ENCODE assay signal across 18 cellular contexts in genomic region chr10:112899396-112900065, GRCh38. TPM values are rescaled to one million over a fixed set of nuclear protein-coding genes. Genes with fewer than 3 reads are reported as not detected.
DNase-seq lines count a peak whose midpoint lies in the region; ATAC-seq and TF ChIP-seq lines count a peak whose summit lies in the region.
"Had no signal": no experiment of that assay in that cellular context is flagged by ENCODE, and none has a peak within 500 bp of the region (broad histone marks: within the 10 kb centered on the region; RNA-seq: fewer than 3 reads in every experiment).

No MANE protein-coding gene starts in this region.

- H3K27me3 Mint-ChIP-seq in endothelial cell (ENCODE audit: unreplicated experiment) = peaks cover 3% of the 10 kb centered on the region

- H3K36me3 ChIP-seq in HUES64 (ENCODE audit: insufficient read depth, low read length) (no peaks in the 10 kb centered on the region), mucosa of descending colon (ENCODE audit: low read depth) (no peaks in the 10 kb centered on the region), upper lobe of right lung (no peaks in the 10 kb centered on the region)
- H3K36me3 ChIP-seq: BLaER1 treated with 17β-estradiol and CSF1 and Interleukin-3, amounts not matched to agents 10 nM and 100 nM had no signal

- no peaks in the 10 kb centered on the region for H3K27me3 ChIP-seq in HUES64 (ENCODE audit: insufficient read depth, low read length)
- no peaks in the 10 kb centered on the region for H3K27me3 ChIP-seq in upper lobe of right lung
- H3K27me3 ChIP-seq: BLaER1 treated with 17β-estradiol and CSF1 and Interleukin-3, amounts not matched to agents 10 nM and 100 nM had no signal

- CTCF ChIA-PET in HEK293T (lab: Yijun Ruan, JAX) = no interaction called here

- peaks cover 3% of the 10 kb centered on the region for H3K36me3 Mint-ChIP-seq in endothelial cell (ENCODE audit: low read depth, unreplicated experiment)

- H3K4me3 ChIP-seq in HUES64 (ENCODE audit: low read length) (peak overlapping the region; percentile 45), mucosa of descending colon (no peak overlapping the region), upper lobe of right lung (no peak overlapping the region)
- H3K4me3 ChIP-seq: BLaER1 treated with 17β-estradiol and CSF1 and Interleukin-3, amounts not matched to agents 10 nM and 100 nM had no signal

- H3K4me1 Mint-ChIP-seq in endothelial cell (ENCODE audit: unreplicated experiment) = peaks cover 4% of the 10 kb centered on the region

- intact Hi-C loops in mucosa of descending colon (cut with DNase I, micrococcal nuclease) (no loop called here), upper lobe of right lung (cut with DNase I) (no loop called here)

- peak overlapping the region; percentile 62 for H3K4me3 Mint-ChIP-seq in endothelial cell (ENCODE audit: unreplicated experiment)
- H3K4me3 Mint-ChIP-seq: activated naive CD4-positive, alpha-beta T cell treated with anti-CD3 and anti-CD28 coated beads for 36 hours; effector memory CD8-positive, alpha-beta T cell had no signal

- H3K9me3 Mint-ChIP-seq in endothelial cell (ENCODE audit: unreplicated experiment) = no peaks in the 10 kb centered on the region
- H3K9me3 Mint-ChIP-seq: activated naive CD4-positive, alpha-beta T cell treated with anti-CD3 and anti-CD28 coated beads for 36 hours; effector memory CD8-positive, alpha-beta T cell had no signal

- H3K9ac ChIP-seq in HUES64 (ENCODE audit: low read depth, low read length) = peak overlapping the region; percentile 42; the same call in 1 of the 2 replicates
- H3K9ac ChIP-seq: BLaER1 treated with 17β-estradiol and CSF1 and Interleukin-3, amounts not matched to agents 10 nM and 100 nM had no signal

- ATAC-seq in mucosa of descending colon (peak; percentile 10), upper lobe of right lung (peak; percentile 18), SK-N-SH treated with all-trans-retinoic acid at 6 μM for 48 hours (no peak)
- ATAC-seq: effector memory CD8-positive, alpha-beta T cell had no signal

- no peaks in the 10 kb centered on the region for H3K9me3 ChIP-seq in HUES64 (ENCODE audit: insufficient read depth, low read depth, low read length)
- no peaks in the 10 kb centered on the region for H3K9me3 ChIP-seq in mucosa of descending colon
- no peaks in the 10 kb centered on the region for H3K9me3 ChIP-seq in upper lobe of right lung

- TF ChIP-seq CTCF in endothelial cell (IDR thresholded peaks at IDR 0.05; ENCODE audit: unreplicated experiment) = no peak
- TF ChIP-seq CTCF in mucosa of descending colon (IDR thresholded peaks at IDR 0.05) = no peak
- no peak for TF ChIP-seq CTCF in upper lobe of right lung (IDR thresholded peaks at IDR 0.05)

- peaks cover 16% of the 10 kb centered on the region for H3K4me1 ChIP-seq in HUES64 (ENCODE audit: insufficient read depth, low read length)
- peaks cover 7% of the 10 kb centered on the region for H3K4me1 ChIP-seq in mucosa of descending colon (ENCODE audit: low read depth)
- no peaks in the 10 kb centered on the region for H3K4me1 ChIP-seq in upper lobe of right lung

- H3K27ac Mint-ChIP-seq in endothelial cell (ENCODE audit: unreplicated experiment) = no peak overlapping the region
- H3K27ac Mint-ChIP-seq: activated naive CD4-positive, alpha-beta T cell treated with anti-CD3 and anti-CD28 coated beads for 36 hours; effector memory CD8-positive, alpha-beta T cell had no signal

- H3K27ac ChIP-seq in HUES64 (ENCODE audit: low read depth, low read length) (peak overlapping the region; percentile 84; the same call in 1 of the 2 replicates), upper lobe of right lung (no peak overlapping the region)
- H3K27ac ChIP-seq: BLaER1 treated with 17β-estradiol and CSF1 and Interleukin-3, amounts not matched to agents 10 nM and 100 nM; VCaP had no signal

- DNase-seq in endothelial cell (ENCODE audit: low spot score) = no peak
- DNase-seq in mucosa of descending colon = peak in 2 of 3 donors; percentile 21 to 47
- no peak for DNase-seq in upper lobe of right lung
- DNase-seq in HEK293T (ENCODE audit: extremely low spot score) = no peak
- DNase-seq in NCI-H2171 (lab: John Stamatoyannopoulos, UW) = no peak
- DNase-seq: activated CD4-positive, alpha-beta T cell treated with anti-CD3 and anti-CD28 coated beads, Interleukin-2, amount 50 U/mL, for 48 hours; activated naive CD4-positive, alpha-beta T cell treated with anti-CD3 and anti-CD28 coated beads for 36 hours; activated T-cell treated with anti-CD3 and anti-CD28 coated beads, Interleukin-2, amount 50 U/mL, for 1 hour; cerebellar nuclear complex; effector memory CD8-positive, alpha-beta T cell; GF-D8; NCI-H2081; NCI-H510A treated with DMSO at 0.1 percent for 48 hours; stimulated activated CD4-positive, alpha-beta T cell treated with anti-CD3 and anti-CD28 coated beads, Interleukin-2, amount 100 ng/mL, for 48 hours had no signal

- 60% methylated on average over 7 of the region's 8 CpGs for WGBS in HUES64

- POLR2A ChIA-PET in HEK293T (lab: Yijun Ruan, JAX) = no interaction called here

TF ChIP-seq in HEK293T, 16 proteins besides CTCF, POLR2A, EP300 and RAD21:
- no peak for TF ChIP-seq ELF4 (IDR thresholded peaks at IDR 0.05)
- no peak for TF ChIP-seq FOXM1 (IDR thresholded peaks at IDR 0.05; ENCODE audit: borderline replicate concordance)
- TF ChIP-seq BHLHE40 (IDR thresholded peaks at IDR 0.05; ENCODE audit: borderline replicate concordance) = no peak
- TF ChIP-seq L3MBTL2 (conservative IDR thresholded peaks at IDR 0.05) = no peak
- TF ChIP-seq PKNOX1 (IDR thresholded peaks at IDR 0.05) = no peak
- TF ChIP-seq TARDBP (IDR thresholded peaks at IDR 0.05) = no peak
- TF ChIP-seq HDGF (IDR thresholded peaks at IDR 0.05; ENCODE audit: borderline replicate concordance) = no peak
- TF ChIP-seq ZNF384 (IDR thresholded peaks at IDR 0.05) = no peak
- no peak for TF ChIP-seq NFRKB (IDR thresholded peaks at IDR 0.05)
- TF ChIP-seq FOXK2 (IDR thresholded peaks at IDR 0.05) = no peak
- no peak for TF ChIP-seq FOXA1 (IDR thresholded peaks at IDR 0.05)
- no peak for TF ChIP-seq CTBP1 (IDR thresholded peaks at IDR 0.05; ENCODE audit: borderline replicate concordance)
- TF ChIP-seq ARNT (IDR thresholded peaks at IDR 0.05) = no peak
- TF ChIP-seq SP1 (IDR thresholded peaks at IDR 0.05) = no peak
- no peak for TF ChIP-seq SUZ12 (IDR thresholded peaks at IDR 0.05)
- no peak for TF ChIP-seq LEF1 (IDR thresholded peaks at IDR 0.05; ENCODE audit: borderline replicate concordance)
TF ChIP-seq in HEK293T: peak in this region for 0.

TF ChIP-seq in SK-N-SH treated with all-trans-retinoic acid at 6 μM for 48 hours, 23 proteins besides CTCF, POLR2A, EP300 and RAD21:
- TF ChIP-seq ZFP30 (CRISPR knock-in tag; IDR thresholded peaks at IDR 0.05) (no peak), ZNF565 (CRISPR knock-in tag; conservative IDR thresholded peaks at IDR 0.05; ENCODE audit: low read depth) (no peak)
TF ChIP-seq in SK-N-SH treated with all-trans-retinoic acid at 6 μM for 48 hours: peak in this region for 0.

RNA-seq across cellular contexts. Expression of gene TCF7L2, which starts 50.5 kb away (rescaled TPM):
- polyA plus RNA-seq in HUES64 (2013, experiment 1 of 2) = 31.2 TPM
- 33.5 TPM for polyA plus RNA-seq in HUES64 (2013, experiment 2 of 2)
- total RNA-seq in endothelial cell (ENCODE audit: unreplicated experiment) (49.3 TPM), mucosa of descending colon (100 to 1,000 TPM in 2 of 3 donors, 10 to 100 TPM in 1; 99.6 to 182 (median 102) TPM), upper lobe of right lung (47.4 TPM)

Comparison
In these comparisons a context has a peak if more than half of its experiments do, and no peak if none do; other contexts are left out.
1. DNase-seq: peak in mucosa of descending colon (2 of 3); none in endothelial cell (single experiment), upper lobe of right lung (single experiment), HEK293T (single experiment) and NCI-H2171 (single experiment).